11 cellular contexts compared by ENCODE assay signal in genomic region chr9:108125541-108125940, GRCh38.
DNase-seq lines count a peak whose midpoint lies in the region; ATAC-seq and TF ChIP-seq lines count a peak whose summit lies in the region.
"Had no signal": no experiment of that assay in that cellular context is flagged by ENCODE, and none has a peak within 500 bp of the region (broad histone marks: within the 10 kb centered on the region; RNA-seq: fewer than 3 reads in every experiment).

No MANE protein-coding gene starts in this region.

- TF ChIP-seq CTCF in VCaP (conservative IDR thresholded peaks at IDR 0.05) (peak; percentile 46), kidney epithelial cell (IDR thresholded peaks at IDR 0.05; ENCODE audit: insufficient read depth, low read length, poor library complexity, severe bottlenecking) (peak; percentile 23)

- H3K36me3 ChIP-seq in kidney epithelial cell (ENCODE audit: control insufficient read depth, insufficient read depth, low read length), result no peaks in the 10 kb centered on the region

- DNase-seq in Daoy (ENCODE audit: low read depth) (peak; percentile 43), HT-29 (ENCODE audit: low spot score) (peak; percentile 19), kidney epithelial cell (ENCODE audit: low read depth) (no peak), epidermal melanocyte (ENCODE audit: insufficient read length, low spot score) (no peak), NCI-H1092 (lab: John Stamatoyannopoulos, UW) (no peak), DMS153 (lab: John Stamatoyannopoulos, UW) (no peak)
- DNase-seq: activated CD8-positive, alpha-beta memory T cell treated with anti-CD3 and anti-CD28 coated beads, Interleukin-2, amount 10 ng/mL, durations not matched to agents 7 days and 5 days; naive B cell; NCI-H1694 treated with DMSO at 0.1 percent for 48 hours had no signal

- H3K27ac ChIP-seq in VCaP, result no peak overlapping the region

- no peaks in the 10 kb centered on the region for H3K27me3 ChIP-seq in kidney epithelial cell (ENCODE audit: control insufficient read depth, insufficient read depth, low read length)

- no peak overlapping the region for H3K4me3 ChIP-seq in kidney epithelial cell (ENCODE audit: low read depth, low read length)

- ATAC-seq in GM21576 (IDR thresholded peaks at IDR 0.05; ENCODE audit: unreplicated experiment), result no peak
- ATAC-seq: activated CD8-positive, alpha-beta memory T cell treated with anti-CD3 and anti-CD28 coated beads, Interleukin-2, amount 10 ng/mL, durations not matched to agents 7 days and 5 days had no signal

Comparison
In these comparisons a context has a peak if more than half of its experiments do, and no peak if none do; other contexts are left out.
1. DNase-seq: peak in Daoy (single experiment) and HT-29 (single experiment); none in kidney epithelial cell (single experiment), epidermal melanocyte (single experiment), NCI-H1092 (single experiment) and DMS153 (single experiment).